ENCODE assay signal across 18 cellular contexts in the genomic region with DNA sequence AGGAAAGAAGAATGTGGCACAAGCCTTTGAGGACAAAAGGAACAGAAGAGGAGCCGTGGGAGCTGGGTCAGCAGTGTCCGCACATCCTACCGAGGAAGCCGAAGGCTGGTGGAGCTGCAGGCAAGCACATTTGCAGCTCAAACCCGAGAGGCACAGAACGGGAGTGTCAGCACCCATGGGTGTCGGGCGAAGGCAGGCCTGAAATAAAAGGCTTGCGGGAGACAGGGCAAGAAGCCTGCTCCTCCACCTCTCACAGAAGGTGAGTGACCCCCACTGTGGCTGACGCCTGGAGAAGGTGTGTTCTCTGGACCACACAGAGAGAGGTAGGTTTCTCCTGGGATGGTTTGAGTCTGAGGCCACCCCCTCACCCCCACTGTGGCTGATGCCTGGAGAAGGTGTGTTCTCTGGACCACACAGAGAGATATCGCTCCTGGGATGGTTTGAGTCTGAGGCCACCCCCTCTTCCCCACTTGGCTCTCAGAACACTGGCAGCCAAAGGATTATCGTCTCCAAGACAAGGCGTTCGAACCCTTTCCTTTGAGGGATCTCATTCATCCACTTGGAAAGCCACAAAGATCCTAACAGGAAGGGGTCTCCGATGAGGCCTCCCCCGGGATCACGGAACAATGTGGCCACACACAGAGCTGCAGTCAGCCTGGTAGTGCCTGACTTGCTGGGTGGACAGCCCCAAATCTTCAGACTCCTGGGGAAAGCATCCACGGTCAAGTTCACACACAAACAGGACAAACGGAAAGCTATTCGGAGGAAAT. TPM values are rescaled to one million over a fixed set of nuclear protein-coding genes. Genes with fewer than 3 reads are reported as not detected.
DNase-seq lines count a peak whose midpoint lies in the region; ATAC-seq lines count a peak whose summit lies in the region.
"Had no signal": no experiment of that assay in that cellular context is flagged by ENCODE, and none has a peak within 500 bp of the region (broad histone marks: within the 10 kb centered on the region; RNA-seq: fewer than 3 reads in every experiment).

No MANE protein-coding gene starts in this region.

- intact Hi-C loops in dendritic cell treated with granulocyte-macrophage colony-stimulating factor and Interleukin-4, amounts not matched to agents 40 ng/mL and 50 ng/mL, for 4 days (cut with micrococcal nuclease): no loop called here
- intact Hi-C loops in posterior vena cava (cut with DNase I): no loop called here

- peaks cover 6% of the 10 kb centered on the region for H3K9me3 Mint-ChIP-seq in T-helper 2 cell treated with Interferon-gamma antibody and Interleukin-4, amounts not matched to agents 5 μg/mL and 100 μg/mL, for 36 hours
- H3K9me3 Mint-ChIP-seq in dendritic cell treated with granulocyte-macrophage colony-stimulating factor and Interleukin-4, amounts not matched to agents 40 ng/mL and 50 ng/mL, for 4 days: no peaks in the 10 kb centered on the region
- H3K9me3 Mint-ChIP-seq: CD8-positive, alpha-beta T cell; GM23338 had no signal

- no peak for DNase-seq in T-helper 2 cell treated with Interferon-gamma antibody and Interleukin-4, amounts not matched to agents 5 μg/mL and 100 μg/mL, for 36 hours (ENCODE audit: low spot score)
- DNase-seq in T-helper 2 cell (no peak), SJSA1 (ENCODE audit: low read depth in 1 of 2, low spot score in 2 of 2) (peak; percentile 97 to 99), posterior vena cava (ENCODE audit: low spot score) (peak; percentile 74), SIG-M5 (lab: John Stamatoyannopoulos, UW) (no peak)
- DNase-seq: CD8-positive, alpha-beta T cell; COR-L47; DMS53; GF-D8; H9 had no signal

- H3K9me3 ChIP-seq in SJSA1 (replicated peaks): no peaks in the 10 kb centered on the region

- H3K4me3 Mint-ChIP-seq in T-helper 2 cell treated with Interferon-gamma antibody and Interleukin-4, amounts not matched to agents 5 μg/mL and 100 μg/mL, for 36 hours: peak overlapping the region; percentile 39
- H3K4me3 Mint-ChIP-seq in dendritic cell treated with granulocyte-macrophage colony-stimulating factor and Interleukin-4, amounts not matched to agents 40 ng/mL and 50 ng/mL, for 4 days: no peak overlapping the region
- H3K4me3 Mint-ChIP-seq: CD14-positive monocyte; CD8-positive, alpha-beta T cell; GM23338; H9 had no signal

- ATAC-seq in GM21717 (IDR thresholded peaks at IDR 0.05; ENCODE audit: unreplicated experiment): no peak
- ATAC-seq in HG03095 (IDR thresholded peaks at IDR 0.05; ENCODE audit: unreplicated experiment): no peak
- ATAC-seq: CD8-positive, alpha-beta T cell had no signal

- peak overlapping the region; percentile 89 for H3K27ac ChIP-seq in SJSA1
- H3K27ac ChIP-seq: 22Rv1, HL-60 had no signal

- no peaks in the 10 kb centered on the region for H3K36me3 ChIP-seq in SJSA1

- peak overlapping the region; percentile 29 for H3K27ac Mint-ChIP-seq in T-helper 2 cell treated with Interferon-gamma antibody and Interleukin-4, amounts not matched to agents 5 μg/mL and 100 μg/mL, for 36 hours
- H3K27ac Mint-ChIP-seq in dendritic cell treated with granulocyte-macrophage colony-stimulating factor and Interleukin-4, amounts not matched to agents 40 ng/mL and 50 ng/mL, for 4 days: peak overlapping the region; percentile 38
- H3K27ac Mint-ChIP-seq: CD8-positive, alpha-beta T cell; GM23338 had no signal

- H3K27me3 Mint-ChIP-seq in T-helper 2 cell treated with Interferon-gamma antibody and Interleukin-4, amounts not matched to agents 5 μg/mL and 100 μg/mL, for 36 hours (ENCODE audit: low read depth): peaks cover 22% of the 10 kb centered on the region
- H3K27me3 Mint-ChIP-seq in dendritic cell treated with granulocyte-macrophage colony-stimulating factor and Interleukin-4, amounts not matched to agents 40 ng/mL and 50 ng/mL, for 4 days: peaks cover 22% of the 10 kb centered on the region

- H3K4me1 ChIP-seq in SJSA1 (replicated peaks): peaks cover 66% of the 10 kb centered on the region

- H3K4me1 Mint-ChIP-seq in T-helper 2 cell treated with Interferon-gamma antibody and Interleukin-4, amounts not matched to agents 5 μg/mL and 100 μg/mL, for 36 hours (ENCODE audit: low read depth): peaks cover 11% of the 10 kb centered on the region
- peaks cover 19% of the 10 kb centered on the region for H3K4me1 Mint-ChIP-seq in dendritic cell treated with granulocyte-macrophage colony-stimulating factor and Interleukin-4, amounts not matched to agents 40 ng/mL and 50 ng/mL, for 4 days (ENCODE audit: low read depth)

- no peaks in the 10 kb centered on the region for H3K27me3 ChIP-seq in SJSA1 (replicated peaks)

- H3K4me3 ChIP-seq in SJSA1: 0 out of 2 replicates have a peak overlapping the region, but pooled peaks have one; percentile 0
- H3K4me3 ChIP-seq: GM23338 had no signal

- peaks cover 4% of the 10 kb centered on the region for H3K36me3 Mint-ChIP-seq in T-helper 2 cell treated with Interferon-gamma antibody and Interleukin-4, amounts not matched to agents 5 μg/mL and 100 μg/mL, for 36 hours (ENCODE audit: low read depth)
- H3K36me3 Mint-ChIP-seq in dendritic cell treated with granulocyte-macrophage colony-stimulating factor and Interleukin-4, amounts not matched to agents 40 ng/mL and 50 ng/mL, for 4 days (ENCODE audit: low read depth): no peaks in the 10 kb centered on the region
- H3K36me3 Mint-ChIP-seq: CD14-positive monocyte; CD8-positive, alpha-beta T cell had no signal

RNA-seq across cellular contexts. Expression of a gene that starts 21.6 kb away (rescaled TPM):
- 77.6 and 87.4 TPM in 2 replicates for total RNA-seq in SJSA1 (2014; rRNA removed; shearing (Covaris generic))
- total RNA-seq in posterior vena cava: 10 to 100 TPM; 35.3 to 42.3 TPM

RNA-seq across cellular contexts. Expression of a gene that starts 35.1 kb away (rescaled TPM):
- total RNA-seq in SJSA1 (2014; rRNA removed; shearing (Covaris generic)): 37.8 and 47.7 TPM in 2 replicates
- total RNA-seq in posterior vena cava: 10 to 100 TPM; 49.6 to 57.8 TPM

RNA-seq across cellular contexts. Expression of a gene that starts 59.0 kb away (rescaled TPM):
- total RNA-seq in SJSA1 (2014; rRNA removed; shearing (Covaris generic)): not detected in 2 replicates
- not detected for total RNA-seq in posterior vena cava
- total RNA-seq: A673; CD8-positive, alpha-beta T cell; GM23338; H9 had no signal

Comparison
In these comparisons a context has a peak if more than half of its experiments do, and no peak if none do; other contexts are left out.
1. DNase-seq: peak in SJSA1 (2 of 2) and posterior vena cava (single experiment); none in T-helper 2 cell treated with Interferon-gamma antibody and Interleukin-4, amounts not matched to agents 5 μg/mL and 100 μg/mL, for 36 hours (single experiment), T-helper 2 cell (0 of 5) and SIG-M5 (single experiment).